ENCODE assay signal across 33 cellular contexts in the genomic region with DNA sequence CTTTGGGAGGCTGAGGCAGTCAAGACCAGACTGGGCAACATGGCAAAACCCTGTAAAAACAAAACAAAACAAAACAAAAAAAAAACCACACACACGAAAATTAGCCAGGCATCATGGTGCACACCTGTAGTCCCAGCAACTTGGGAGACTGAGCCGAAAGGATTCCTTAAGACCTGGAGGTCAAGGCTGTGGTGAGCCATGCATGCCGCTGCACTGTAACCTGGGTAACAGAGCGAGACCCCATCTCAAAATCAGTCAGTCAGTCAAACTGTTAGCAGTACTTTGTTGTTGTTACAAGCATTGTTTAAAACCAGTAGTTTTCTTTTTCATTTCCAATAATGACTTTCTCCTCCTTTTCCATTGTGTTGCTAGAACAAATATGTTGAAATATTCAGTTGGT.
"Had no signal": no experiment of that assay in that cellular context is flagged by ENCODE, and none has a peak within 500 bp of the region (broad histone marks: within the 10 kb centered on the region; RNA-seq: fewer than 3 reads in every experiment).

No MANE protein-coding gene starts in this region.

- H3K9me3 Mint-ChIP-seq: activated naive CD4-positive, alpha-beta T cell treated with anti-CD3 and anti-CD28 coated beads, Interleukin-2, amount 10 ng/mL, durations not matched to agents 7 days and 5 days; activated naive CD8-positive, alpha-beta T cell treated with anti-CD3 and anti-CD28 coated beads, Interleukin-2, amount 10 ng/mL, durations not matched to agents 7 days and 5 days; activated T-cell treated with anti-CD3 and anti-CD28 coated beads, Interleukin-2, amount 50 U/mL, for 24 hours; dendritic cell treated with granulocyte-macrophage colony-stimulating factor and Interleukin-4, amounts not matched to agents 40 ng/mL and 50 ng/mL, for 4 days; T-helper 2 cell treated with Interferon-gamma antibody and Interleukin-4, amounts not matched to agents 5 μg/mL and 100 μg/mL, for 36 hours had no signal

- H3K4me3 Mint-ChIP-seq: activated CD4-positive, alpha-beta memory T cell treated with anti-CD3 and anti-CD28 coated beads, Interleukin-2, amount 10 ng/mL, durations not matched to agents 7 days and 5 days; activated CD4-positive, alpha-beta T cell treated with anti-CD3 and anti-CD28 coated beads, Interleukin-2, amount 10 ng/mL, durations not matched to agents 7 days and 5 days; activated naive CD4-positive, alpha-beta T cell treated with anti-CD3 and anti-CD28 coated beads, Interleukin-2, amount 10 ng/mL, durations not matched to agents 7 days and 5 days; activated naive CD8-positive, alpha-beta T cell treated with anti-CD3 and anti-CD28 coated beads, Interleukin-2, amount 10 ng/mL, durations not matched to agents 7 days and 5 days; activated T-cell treated with anti-CD3 and anti-CD28 coated beads, Interleukin-2, amount 50 U/mL, for 24 hours; activated T-cell treated with anti-CD3 and anti-CD28 coated beads, Interleukin-2, amount 50 U/mL, for 72 hours; brain; dendritic cell treated with granulocyte-macrophage colony-stimulating factor and Interleukin-4, amounts not matched to agents 40 ng/mL and 50 ng/mL, for 4 days; endodermal cell; T-helper 17 cell; T-helper 2 cell treated with Interferon-gamma antibody and Interleukin-4, amounts not matched to agents 5 μg/mL and 100 μg/mL, for 36 hours had no signal

- H3K4me3 ChIP-seq: ascending aorta, breast epithelium, cardiac muscle cell, colonic mucosa, dorsolateral prefrontal cortex had no signal

- H3K27me3 Mint-ChIP-seq: activated CD4-positive, alpha-beta memory T cell treated with anti-CD3 and anti-CD28 coated beads, Interleukin-2, amount 10 ng/mL, durations not matched to agents 7 days and 5 days; activated CD4-positive, alpha-beta T cell treated with anti-CD3 and anti-CD28 coated beads, Interleukin-2, amount 10 ng/mL, durations not matched to agents 7 days and 5 days; activated naive CD4-positive, alpha-beta T cell treated with anti-CD3 and anti-CD28 coated beads, Interleukin-2, amount 10 ng/mL, durations not matched to agents 7 days and 5 days; activated naive CD8-positive, alpha-beta T cell treated with anti-CD3 and anti-CD28 coated beads, Interleukin-2, amount 10 ng/mL, durations not matched to agents 7 days and 5 days; activated T-cell treated with anti-CD3 and anti-CD28 coated beads, Interleukin-2, amount 50 U/mL, for 24 hours; brain; dendritic cell treated with granulocyte-macrophage colony-stimulating factor and Interleukin-4, amounts not matched to agents 40 ng/mL and 50 ng/mL, for 4 days; T-helper 17 cell had no signal

- H3K27me3 ChIP-seq: ascending aorta, breast epithelium, cardiac muscle cell, colonic mucosa, dorsolateral prefrontal cortex had no signal

- ATAC-seq: activated naive CD4-positive, alpha-beta T cell treated with anti-CD3 and anti-CD28 coated beads, Interleukin-2, amount 50 U/mL, for 72 hours; activated T-cell treated with anti-CD3 and anti-CD28 coated beads, Interleukin-2, amount 50 U/mL, for 72 hours; esophagus mucosa; T-helper 17 cell had no signal

- FAIRE-seq: frontal cortex had no signal

- H3K4me1 Mint-ChIP-seq: activated CD4-positive, alpha-beta memory T cell treated with anti-CD3 and anti-CD28 coated beads, Interleukin-2, amount 10 ng/mL, durations not matched to agents 7 days and 5 days; activated naive CD4-positive, alpha-beta T cell treated with anti-CD3 and anti-CD28 coated beads, Interleukin-2, amount 10 ng/mL, durations not matched to agents 7 days and 5 days had no signal

- H3K36me3 ChIP-seq: ascending aorta, breast epithelium, cardiac muscle cell, colonic mucosa had no signal

- H3K36me3 Mint-ChIP-seq: activated naive CD4-positive, alpha-beta T cell treated with anti-CD3 and anti-CD28 coated beads, Interleukin-2, amount 50 U/mL, for 72 hours had no signal

- DNase-seq: activated CD4-positive, alpha-beta memory T cell treated with anti-CD3 and anti-CD28 coated beads, Interleukin-2, amount 10 ng/mL, durations not matched to agents 7 days and 5 days; activated CD4-positive, alpha-beta T cell treated with anti-CD3 and anti-CD28 coated beads for 1 hour; activated CD4-positive, alpha-beta T cell treated with anti-CD3 and anti-CD28 coated beads for 4 hours; activated CD4-positive, alpha-beta T cell treated with anti-CD3 and anti-CD28 coated beads, Interleukin-2, amount 10 ng/mL, durations not matched to agents 7 days and 5 days; activated CD4-positive, alpha-beta T cell treated with anti-CD3 and anti-CD28 coated beads, Interleukin-2, amount 50 U/mL, for 4 hours; activated CD8-positive, alpha-beta memory T cell treated with anti-CD3 and anti-CD28 coated beads, Interleukin-2, amount 50 U/mL, for 48 hours; activated gamma-delta T cell; activated naive CD4-positive, alpha-beta T cell; activated naive CD4-positive, alpha-beta T cell treated with anti-CD3 and anti-CD28 coated beads, Interleukin-2, amount 10 ng/mL, durations not matched to agents 7 days and 5 days; activated naive CD8-positive, alpha-beta T cell treated with anti-CD3 and anti-CD28 coated beads, Interleukin-2, amount 10 ng/mL, durations not matched to agents 7 days and 5 days; activated T-cell treated with anti-CD3 and anti-CD28 coated beads for 4 hours; activated T-cell treated with anti-CD3 and anti-CD28 coated beads, Interleukin-2, amount 50 U/mL, for 24 hours; activated T-cell treated with anti-CD3 and anti-CD28 coated beads, Interleukin-2, amount 50 U/mL, for 72 hours; central memory CD4-positive, alpha-beta T cell; cerebellar nuclear complex; colonic mucosa; dorsolateral prefrontal cortex; effector memory CD4-positive, alpha-beta T cell; endodermal cell; foreskin fibroblast; head of caudate nucleus; T-helper 1 cell; T-helper 17 cell; T1000 had no signal

- H3K27ac Mint-ChIP-seq: activated CD4-positive, alpha-beta memory T cell treated with anti-CD3 and anti-CD28 coated beads, Interleukin-2, amount 10 ng/mL, durations not matched to agents 7 days and 5 days; activated CD4-positive, alpha-beta T cell treated with anti-CD3 and anti-CD28 coated beads, Interleukin-2, amount 10 ng/mL, durations not matched to agents 7 days and 5 days; activated naive CD4-positive, alpha-beta T cell treated with anti-CD3 and anti-CD28 coated beads, Interleukin-2, amount 10 ng/mL, durations not matched to agents 7 days and 5 days; activated naive CD4-positive, alpha-beta T cell treated with anti-CD3 and anti-CD28 coated beads, Interleukin-2, amount 50 U/mL, for 72 hours; activated naive CD8-positive, alpha-beta T cell treated with anti-CD3 and anti-CD28 coated beads, Interleukin-2, amount 10 ng/mL, durations not matched to agents 7 days and 5 days; activated T-cell treated with anti-CD3 and anti-CD28 coated beads, Interleukin-2, amount 50 U/mL, for 24 hours; activated T-cell treated with anti-CD3 and anti-CD28 coated beads, Interleukin-2, amount 50 U/mL, for 72 hours; dendritic cell treated with granulocyte-macrophage colony-stimulating factor and Interleukin-4, amounts not matched to agents 40 ng/mL and 50 ng/mL, for 4 days; endodermal cell; T-helper 17 cell; T-helper 2 cell treated with Interferon-gamma antibody and Interleukin-4, amounts not matched to agents 5 μg/mL and 100 μg/mL, for 36 hours had no signal
